ENCODE assay signal across 10 cellular contexts in the genomic region with DNA sequence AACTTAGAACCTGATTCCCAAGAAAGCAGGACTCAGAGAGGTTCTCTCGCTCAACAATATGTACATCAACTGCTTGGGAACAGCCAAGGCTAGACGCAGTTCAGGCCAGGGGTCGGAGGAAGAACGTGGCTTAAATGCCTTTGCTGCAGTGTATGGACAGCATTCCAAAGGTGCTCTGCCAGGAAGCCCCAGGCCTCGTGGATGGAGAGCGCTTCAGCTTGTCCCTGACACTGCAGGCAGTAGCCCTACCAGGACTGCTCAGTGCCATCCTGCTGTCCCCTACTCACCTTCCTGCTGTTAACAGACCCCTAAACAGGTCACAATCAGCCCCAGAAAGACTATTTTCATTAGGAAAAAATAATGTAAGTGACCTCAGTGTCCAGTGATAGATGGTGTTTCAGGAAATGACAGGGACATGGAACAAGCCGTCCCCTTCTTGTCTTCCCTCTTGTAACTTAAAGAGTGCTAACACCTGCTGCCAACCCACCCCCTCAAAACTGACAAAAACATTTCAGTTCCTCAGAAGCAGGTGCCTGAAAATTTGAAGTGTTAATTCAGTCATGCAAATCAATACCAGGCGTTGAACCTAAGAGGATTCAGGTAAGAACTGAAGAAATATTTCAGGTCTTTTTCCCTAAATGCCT. TPM values are rescaled to one million over a fixed set of nuclear protein-coding genes. Genes with fewer than 3 reads are reported as not detected.
DNase-seq lines count a peak whose midpoint lies in the region; ATAC-seq and TF ChIP-seq lines count a peak whose summit lies in the region.
"Had no signal": no experiment of that assay in that cellular context is flagged by ENCODE, and none has a peak within 500 bp of the region (broad histone marks: within the 10 kb centered on the region; RNA-seq: fewer than 3 reads in every experiment).

No MANE protein-coding gene starts in this region.

- in situ Hi-C loops in GM13976 (cut with MboI; ENCODE audit: low sequenced_read_pairs, unreplicated experiment) = no loop called here

- H3K9me3 Mint-ChIP-seq in activated naive CD4-positive, alpha-beta T cell treated with anti-CD3 and anti-CD28 coated beads, Interleukin-2, amount 50 U/mL, for 72 hours = peaks cover 0 to 15% of the 10 kb centered on the region in 2 donors

- TF ChIP-seq CTCF in GM13976 (IDR thresholded peaks at IDR 0.05; ENCODE audit: borderline replicate concordance, control extremely low read depth, extremely low read depth, insufficient read depth, missing control alignments) = no peak

- peaks cover 23 to 41% of the 10 kb centered on the region in 2 donors for H3K36me3 Mint-ChIP-seq in activated naive CD4-positive, alpha-beta T cell treated with anti-CD3 and anti-CD28 coated beads, Interleukin-2, amount 50 U/mL, for 72 hours

- DNase-seq in GM13976 (ENCODE audit: low spot score) = peak; percentile 65
- DNase-seq in left lobe of liver (ENCODE audit: low spot score) = no peak
- no peak for DNase-seq in activated CD4-positive, alpha-beta T cell treated with anti-CD3 and anti-CD28 coated beads for 4 hours
- DNase-seq in activated naive CD4-positive, alpha-beta T cell treated with anti-CD3 and anti-CD28 coated beads, Interleukin-2, amount 50 U/mL, for 72 hours (ENCODE audit: low spot score in 2 of 2) = no peak
- DNase-seq in retina = no peak
- no peak for DNase-seq in SKM-1 treated with dmso at 0.1 percent for 144 hours (lab: John Stamatoyannopoulos, UW; ENCODE audit: unreplicated experiment)
- DNase-seq: DMS153, WERI-Rb-1 had no signal

- ATAC-seq in GM21390 (IDR thresholded peaks at IDR 0.05; ENCODE audit: unreplicated experiment) (peak; percentile 51), HG03342 (IDR thresholded peaks at IDR 0.05; ENCODE audit: unreplicated experiment) (peak; percentile 51), left lobe of liver (peak; percentile 14)
- ATAC-seq in activated naive CD4-positive, alpha-beta T cell treated with anti-CD3 and anti-CD28 coated beads, Interleukin-2, amount 50 U/mL, for 72 hours = no peak

- H3K27ac Mint-ChIP-seq in activated naive CD4-positive, alpha-beta T cell treated with anti-CD3 and anti-CD28 coated beads, Interleukin-2, amount 50 U/mL, for 72 hours = no peak overlapping the region

RNA-seq across cellular contexts. Expression of a gene that starts 16.5 kb away (rescaled TPM):
- total RNA-seq in left lobe of liver = 27.1 TPM
- 10 to 100 TPM; 20.2 to 27.1 TPM for total RNA-seq in activated naive CD4-positive, alpha-beta T cell treated with anti-CD3 and anti-CD28 coated beads, Interleukin-2, amount 50 U/mL, for 72 hours

Comparison
In these comparisons a context has a peak if more than half of its experiments do, and no peak if none do; other contexts are left out.
1. ATAC-seq: peak in GM21390 (single experiment), HG03342 (single experiment) and left lobe of liver (single experiment); none in activated naive CD4-positive, alpha-beta T cell treated with anti-CD3 and anti-CD28 coated beads, Interleukin-2, amount 50 U/mL, for 72 hours (0 of 2).